ENCODE assay signal across 9 cellular contexts in genomic region chr1:154445040-154445472, GRCh38. TPM values are rescaled to one million over a fixed set of nuclear protein-coding genes. Genes with fewer than 3 reads are reported as not detected.
DNase-seq lines count a peak whose midpoint lies in the region; ATAC-seq, FAIRE-seq and TF ChIP-seq lines count a peak whose summit lies in the region.
"Had no signal": no experiment of that assay in that cellular context is flagged by ENCODE, and none has a peak within 500 bp of the region (broad histone marks: within the 10 kb centered on the region; RNA-seq: fewer than 3 reads in every experiment).

No MANE protein-coding gene starts in this region.

- no peak overlapping the region for H3K4me3 ChIP-seq in astrocyte of the spinal cord (ENCODE audit: low read depth, low read length)

- DNase-seq in activated gamma-delta T cell treated with Interleukin-2 at 50 U/mL for 16 hours (peak; percentile 33), activated gamma-delta T cell (lab: John Stamatoyannopoulos, UW) (no peak), HTR-8/SVneo (ENCODE audit: insufficient read length, low spot score) (peak; percentile 62), astrocyte of the spinal cord (ENCODE audit: low read depth, low spot score) (peak; percentile 81), NCI-H1048 (lab: John Stamatoyannopoulos, UW) (no peak), cerebellum (ENCODE audit: low spot score) (no peak), NCI-H524 treated with DMSO at 0.1 percent for 48 hours (lab: John Stamatoyannopoulos, UW) (no peak)
- DNase-seq in stimulated activated naive CD8-positive, alpha-beta T cell treated with anti-CD3 and anti-CD28 coated beads, Interleukin-15, amount 100 ng/mL, for 72 hours, result peak; percentile 59 to 79

- H3K9me3 Mint-ChIP-seq in stimulated activated naive CD8-positive, alpha-beta T cell treated with anti-CD3 and anti-CD28 coated beads, Interleukin-15, amount 100 ng/mL, for 72 hours, result no peaks in the 10 kb centered on the region

- in situ Hi-C loops in astrocyte of the spinal cord (cut with HindIII; ENCODE audit: low sequenced_read_pairs), result no loop called here

- no peak for FAIRE-seq in HTR-8/SVneo (lab: Jason Lieb, UNC)

- TF ChIP-seq CTCF in astrocyte of the spinal cord (IDR thresholded peaks at IDR 0.05; ENCODE audit: low read depth, low read length), result no peak

- no peak overlapping the region for H3K4me3 Mint-ChIP-seq in stimulated activated naive CD8-positive, alpha-beta T cell treated with anti-CD3 and anti-CD28 coated beads, Interleukin-15, amount 100 ng/mL, for 72 hours

- H3K4me1 Mint-ChIP-seq in stimulated activated naive CD8-positive, alpha-beta T cell treated with anti-CD3 and anti-CD28 coated beads, Interleukin-15, amount 100 ng/mL, for 72 hours, result peaks cover 63% of the 10 kb centered on the region

- H3K27ac Mint-ChIP-seq in stimulated activated naive CD8-positive, alpha-beta T cell treated with anti-CD3 and anti-CD28 coated beads, Interleukin-15, amount 100 ng/mL, for 72 hours, result peak overlapping the region in 1 of 2 donors; percentile 84

- ATAC-seq in stimulated activated naive CD8-positive, alpha-beta T cell treated with anti-CD3 and anti-CD28 coated beads, Interleukin-15, amount 100 ng/mL, for 72 hours, result peak; percentile 94

- H3K27me3 Mint-ChIP-seq in stimulated activated naive CD8-positive, alpha-beta T cell treated with anti-CD3 and anti-CD28 coated beads, Interleukin-15, amount 100 ng/mL, for 72 hours, result no peaks in the 10 kb centered on the region

RNA-seq across cellular contexts. Expression of gene IL6R, which starts 39.9 kb away (rescaled TPM):
- 4.7 TPM for total RNA-seq in cerebellum

RNA-seq across cellular contexts. Expression of gene TDRD10, which starts 57.0 kb away (rescaled TPM):
- total RNA-seq in cerebellum, result 0.82 TPM
- total RNA-seq: mononuclear cell had no signal

RNA-seq across cellular contexts. Expression of gene SHE, which starts 57.2 kb away (rescaled TPM):
- 2.8 TPM for total RNA-seq in cerebellum

Comparison
In these comparisons a context has a peak if more than half of its experiments do, and no peak if none do; other contexts are left out.
1. DNase-seq: peak in activated gamma-delta T cell treated with Interleukin-2 at 50 U/mL for 16 hours (single experiment), HTR-8/SVneo (single experiment), astrocyte of the spinal cord (single experiment) and stimulated activated naive CD8-positive, alpha-beta T cell treated with anti-CD3 and anti-CD28 coated beads, Interleukin-15, amount 100 ng/mL, for 72 hours (2 of 2); none in activated gamma-delta T cell (single experiment), NCI-H1048 (single experiment), cerebellum (single experiment) and NCI-H524 treated with DMSO at 0.1 percent for 48 hours (single experiment).